Comparison of ENCODE assay signal across 10 cellular contexts in the genomic region with DNA sequence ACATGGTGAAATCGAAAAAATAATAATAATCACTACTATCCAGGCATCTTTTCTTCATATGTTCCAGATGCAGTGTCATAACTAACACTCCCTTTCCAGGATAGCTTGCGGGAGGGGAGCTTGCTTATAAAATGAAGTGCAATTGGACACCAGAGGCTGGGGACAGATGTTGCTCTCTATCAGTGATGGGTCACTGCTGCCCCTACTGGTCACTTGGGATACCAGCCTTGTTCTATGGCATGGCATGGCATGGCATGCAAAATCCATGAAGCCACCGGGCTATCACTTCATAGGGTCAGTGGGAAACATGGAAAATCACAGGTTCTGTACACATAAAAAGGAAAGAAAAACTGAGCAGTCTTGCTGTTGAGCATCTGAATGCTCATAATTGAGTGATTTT.
A peak's percentile ranks its signal among the peaks of the same experiment; 100 is the strongest.
DNase-seq lines count a peak whose midpoint lies in the region; ATAC-seq and TF ChIP-seq lines count a peak whose summit lies in the region.
"Had no signal": no experiment of that assay in that cellular context is flagged by ENCODE, and none has a peak within 500 bp of the region (broad histone marks: within the 10 kb centered on the region; RNA-seq: fewer than 3 reads in every experiment).

No MANE protein-coding gene starts in this region.

- no peak overlapping the region for H3K4me3 Mint-ChIP-seq in activated CD4-positive, alpha-beta T cell treated with anti-CD3 and anti-CD28 coated beads for 36 hours
- H3K4me3 Mint-ChIP-seq in GM23338 (no peak overlapping the region), brain (no peak overlapping the region), neural progenitor cell (no peak overlapping the region)
- H3K4me3 Mint-ChIP-seq: activated naive CD4-positive, alpha-beta T cell treated with anti-CD3 and anti-CD28 coated beads, Interleukin-2, amount 50 U/mL, for 24 hours had no signal

- no peak overlapping the region for H3K4me3 ChIP-seq in GM23338
- no peak overlapping the region for H3K4me3 ChIP-seq in neural progenitor cell
- H3K4me3 ChIP-seq: skin epidermis had no signal

- H3K4me2 ChIP-seq in GM23338 (no peak overlapping the region), neural progenitor cell (no peak overlapping the region)

- H3K79me2 ChIP-seq in GM23338 (replicated peaks; ENCODE audit: insufficient read depth) (no peaks in the 10 kb centered on the region), neural progenitor cell (ENCODE audit: low read depth) (no peaks in the 10 kb centered on the region)

- H3K9me2 ChIP-seq in GM23338 (ENCODE audit: insufficient read depth): no peaks in the 10 kb centered on the region

- DNase-seq in activated CD4-positive, alpha-beta T cell treated with anti-CD3 and anti-CD28 coated beads for 36 hours: peak; percentile 39
- DNase-seq in activated CD4-positive, alpha-beta T cell treated with anti-CD3 and anti-CD28 coated beads for 1 hour: no peak
- DNase-seq in GM23338 (ENCODE audit: low spot score) (peak; percentile 64), NCI-H748 treated with DMSO at 0.1 percent for 48 hours (lab: John Stamatoyannopoulos, UW) (peak; percentile 2), neural progenitor cell (ENCODE audit: low spot score) (peak; percentile 55), amniotic stem cell (lab: John Stamatoyannopoulos, UW) (no peak)

- no peak overlapping the region for H2AFZ ChIP-seq in GM23338
- no peak overlapping the region for H2AFZ ChIP-seq in neural progenitor cell (replicated peaks)

- peaks cover under 1% of the 10 kb centered on the region for H3K27me3 Mint-ChIP-seq in activated CD4-positive, alpha-beta T cell treated with anti-CD3 and anti-CD28 coated beads for 36 hours
- H3K27me3 Mint-ChIP-seq in GM23338 (ENCODE audit: insufficient read depth, low read depth, poor library complexity): peaks cover under 1% of the 10 kb centered on the region
- H3K27me3 Mint-ChIP-seq in brain: no peaks in the 10 kb centered on the region
- H3K27me3 Mint-ChIP-seq in neural progenitor cell (ENCODE audit: insufficient read depth, low read depth): peaks cover 3% of the 10 kb centered on the region
- H3K27me3 Mint-ChIP-seq: activated naive CD4-positive, alpha-beta T cell treated with anti-CD3 and anti-CD28 coated beads, Interleukin-2, amount 50 U/mL, for 24 hours had no signal

- H3K4me1 ChIP-seq in GM23338 (ENCODE audit: insufficient read depth) (no peaks in the 10 kb centered on the region), neural progenitor cell (no peaks in the 10 kb centered on the region)

- H4K20me1 ChIP-seq in GM23338 (replicated peaks; ENCODE audit: insufficient read depth) (no peaks in the 10 kb centered on the region), neural progenitor cell (ENCODE audit: low read depth) (no peaks in the 10 kb centered on the region)

- H3K9ac ChIP-seq in neural progenitor cell: no peak overlapping the region

- H3K9me3 Mint-ChIP-seq in activated CD4-positive, alpha-beta T cell treated with anti-CD3 and anti-CD28 coated beads for 36 hours (ENCODE audit: low read depth): no peaks in the 10 kb centered on the region
- no peaks in the 10 kb centered on the region for H3K9me3 Mint-ChIP-seq in GM23338
- H3K9me3 Mint-ChIP-seq in brain: no peaks in the 10 kb centered on the region
- H3K9me3 Mint-ChIP-seq in neural progenitor cell: no peaks in the 10 kb centered on the region
- H3K9me3 Mint-ChIP-seq: activated naive CD4-positive, alpha-beta T cell treated with anti-CD3 and anti-CD28 coated beads, Interleukin-2, amount 50 U/mL, for 24 hours had no signal

- H3K36me3 ChIP-seq in GM23338 (ENCODE audit: insufficient read depth) (no peaks in the 10 kb centered on the region), neural progenitor cell (no peaks in the 10 kb centered on the region)

- H3K27me3 ChIP-seq in GM23338 (ENCODE audit: insufficient read depth): no peaks in the 10 kb centered on the region
- no peaks in the 10 kb centered on the region for H3K27me3 ChIP-seq in neural progenitor cell

- no peaks in the 10 kb centered on the region for H3F3A ChIP-seq in GM23338 (replicated peaks; ENCODE audit: low read depth)
- no peaks in the 10 kb centered on the region for H3F3A ChIP-seq in neural progenitor cell (ENCODE audit: low read depth)

- H3K4me1 Mint-ChIP-seq in activated CD4-positive, alpha-beta T cell treated with anti-CD3 and anti-CD28 coated beads for 36 hours: no peaks in the 10 kb centered on the region
- H3K4me1 Mint-ChIP-seq in GM23338: no peaks in the 10 kb centered on the region
- H3K4me1 Mint-ChIP-seq in brain: no peaks in the 10 kb centered on the region
- H3K4me1 Mint-ChIP-seq in neural progenitor cell: no peaks in the 10 kb centered on the region
- H3K4me1 Mint-ChIP-seq: activated naive CD4-positive, alpha-beta T cell treated with anti-CD3 and anti-CD28 coated beads, Interleukin-2, amount 50 U/mL, for 24 hours had no signal

- intact Hi-C loops in activated CD4-positive, alpha-beta T cell treated with anti-CD3 and anti-CD28 coated beads for 36 hours (cut with DNase I, micrococcal nuclease): no loop called here

- POLR2A ChIA-PET in activated CD4-positive, alpha-beta T cell treated with anti-CD3 and anti-CD28 coated beads for 36 hours (lab: Charles Lee): no interaction called here

- CTCF ChIA-PET in activated CD4-positive, alpha-beta T cell treated with anti-CD3 and anti-CD28 coated beads for 36 hours (lab: Charles Lee): interaction anchor here (1.0 kb wide), 1 partner anchor 445 kb away, joined by 3 read pairs; no protein-coding TSS in a partner anchor

- ATAC-seq in activated CD4-positive, alpha-beta T cell treated with anti-CD3 and anti-CD28 coated beads for 36 hours: peak; percentile 36
- peak; percentile 87 for ATAC-seq in GM23338
- no peak for ATAC-seq in GM21447 (IDR thresholded peaks at IDR 0.05; ENCODE audit: unreplicated experiment)

- no peaks in the 10 kb centered on the region for H3K36me3 Mint-ChIP-seq in activated CD4-positive, alpha-beta T cell treated with anti-CD3 and anti-CD28 coated beads for 36 hours (ENCODE audit: low read depth)
- H3K36me3 Mint-ChIP-seq in GM23338 (ENCODE audit: low read depth) (no peaks in the 10 kb centered on the region), brain (no peaks in the 10 kb centered on the region), neural progenitor cell (no peaks in the 10 kb centered on the region)
- H3K36me3 Mint-ChIP-seq: activated naive CD4-positive, alpha-beta T cell treated with anti-CD3 and anti-CD28 coated beads, Interleukin-2, amount 50 U/mL, for 24 hours had no signal

- H3K27ac ChIP-seq in GM23338 (ENCODE audit: low read depth): no peak overlapping the region
- H3K27ac ChIP-seq in neural progenitor cell: no peak overlapping the region
- H3K27ac ChIP-seq: skin epidermis had no signal

- no peak overlapping the region for H3K27ac Mint-ChIP-seq in activated CD4-positive, alpha-beta T cell treated with anti-CD3 and anti-CD28 coated beads for 36 hours
- H3K27ac Mint-ChIP-seq in GM23338: no peak overlapping the region
- no peak overlapping the region for H3K27ac Mint-ChIP-seq in brain
- no peak overlapping the region for H3K27ac Mint-ChIP-seq in neural progenitor cell
- H3K27ac Mint-ChIP-seq: activated naive CD4-positive, alpha-beta T cell treated with anti-CD3 and anti-CD28 coated beads, Interleukin-2, amount 50 U/mL, for 24 hours had no signal

- peaks cover 4% of the 10 kb centered on the region for H3K9me3 ChIP-seq in neural progenitor cell (ENCODE audit: low read depth)

- peak; percentile 58 to 72 for TF ChIP-seq CTCF in GM23338 (conservative IDR thresholded peaks at IDR 0.05; ENCODE audit: low read depth in 2 of 2)
- TF ChIP-seq CTCF in brain (conservative IDR thresholded peaks at IDR 0.05): peak; percentile 35 to 60
- TF ChIP-seq CTCF in neural progenitor cell (IDR thresholded peaks at IDR 0.05): peak; percentile 64

TF ChIP-seq in GM23338, 12 proteins besides CTCF, POLR2A, EP300 and RAD21:
- TF ChIP-seq JUNB (IDR thresholded peaks at IDR 0.05; ENCODE audit: unreplicated experiment) (no peak), EZH2 (IDR thresholded peaks at IDR 0.05; ENCODE audit: low read depth, unreplicated experiment) (no peak), POLR2AphosphoS5 (IDR thresholded peaks at IDR 0.05; ENCODE audit: low read depth) (no peak), STAT1 (IDR thresholded peaks at IDR 0.05; ENCODE audit: unreplicated experiment) (no peak), CREB1 (CRISPR knock-in tag; IDR thresholded peaks at IDR 0.05; ENCODE audit: low read depth) (no peak), ZNF331 (CRISPR knock-in tag; IDR thresholded peaks at IDR 0.05; ENCODE audit: low read depth) (no peak), ETS1 (IDR thresholded peaks at IDR 0.05) (no peak), NANOG (IDR thresholded peaks at IDR 0.05; ENCODE audit: borderline replicate concordance) (no peak), ZNF114 (CRISPR knock-in tag; IDR thresholded peaks at IDR 0.05) (no peak)

Comparison
In these comparisons a context has a peak if more than half of its experiments do, and no peak if none do; other contexts are left out.
1. DNase-seq: peak in activated CD4-positive, alpha-beta T cell treated with anti-CD3 and anti-CD28 coated beads for 36 hours (single experiment), GM23338 (single experiment), NCI-H748 treated with DMSO at 0.1 percent for 48 hours (single experiment) and neural progenitor cell (single experiment); none in activated CD4-positive, alpha-beta T cell treated with anti-CD3 and anti-CD28 coated beads for 1 hour (single experiment) and amniotic stem cell (single experiment).
2. Peak in every context shown above with its lines, with median percentiles within 50 percentile points of each other: CTCF ChIP-seq.